In the genomic region with DNA sequence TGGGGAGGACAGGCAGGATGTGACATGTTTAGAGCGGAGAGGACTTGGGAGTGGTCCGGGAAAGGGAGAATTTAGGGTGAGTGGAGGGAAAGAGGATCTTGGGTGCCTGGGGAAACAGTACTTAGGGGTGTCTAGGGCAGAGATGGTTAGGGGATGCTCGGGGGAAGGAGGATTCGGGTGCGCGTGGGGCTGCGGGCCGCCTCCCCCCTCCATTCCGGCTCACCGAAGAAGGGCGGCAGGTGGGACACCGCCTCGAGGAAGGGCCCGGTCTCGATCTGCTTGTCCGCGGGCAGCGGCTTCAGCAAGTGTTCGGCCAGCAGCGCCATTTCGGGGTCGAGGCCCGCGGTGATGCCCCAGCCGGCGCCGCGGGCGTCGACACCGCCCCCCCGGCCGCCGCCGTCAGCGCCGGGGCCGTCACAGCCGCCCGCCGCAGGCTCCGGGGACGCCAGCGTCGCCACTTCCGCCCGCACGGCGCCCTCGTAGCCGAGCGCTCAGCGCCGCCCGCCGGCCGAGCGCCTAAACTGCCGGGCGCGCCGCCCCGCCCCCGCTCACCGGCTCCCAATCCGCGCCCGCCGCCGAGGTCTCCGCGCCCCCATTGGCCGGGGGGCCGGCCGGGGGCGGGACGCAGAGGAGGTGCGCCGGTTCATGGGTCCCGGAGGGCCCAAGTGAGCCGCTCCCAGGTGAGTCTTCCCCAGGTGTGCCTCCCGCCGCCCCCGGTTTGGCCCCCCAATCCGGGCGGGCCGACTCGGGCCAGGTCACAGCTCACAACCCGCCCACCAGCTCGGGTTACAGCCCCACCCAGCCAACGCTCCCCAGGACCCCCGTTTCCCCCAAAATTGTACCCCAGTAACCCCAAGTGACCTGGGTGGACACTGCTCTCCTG, we compare ENCODE assay signal across 8 cellular contexts. TPM values are rescaled to one million over a fixed set of nuclear protein-coding genes. Genes with fewer than 3 reads are reported as not detected.
DNase-seq lines count a peak whose midpoint lies in the region; ATAC-seq and TF ChIP-seq lines count a peak whose summit lies in the region.

A gene with protein sequence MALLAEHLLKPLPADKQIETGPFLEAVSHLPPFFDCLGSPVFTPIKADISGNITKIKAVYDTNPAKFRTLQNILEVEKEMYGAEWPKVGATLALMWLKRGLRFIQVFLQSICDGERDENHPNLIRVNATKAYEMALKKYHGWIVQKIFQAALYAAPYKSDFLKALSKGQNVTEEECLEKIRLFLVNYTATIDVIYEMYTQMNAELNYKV (minus strand): TSS at position 493 of the 883 bp plus-strand sequence. CDS start 167 bp downstream, at position 326.

- H3K27me3 Mint-ChIP-seq in WTC11 (ENCODE audit: low read depth): peaks cover 17% of the 10 kb centered on the region

- peak within 1 kb of the TSS; percentile 93 for H3K27ac Mint-ChIP-seq in WTC11

- no peaks in the 10 kb centered on the region for H3K36me3 Mint-ChIP-seq in WTC11

- CTCF ChIA-PET in WTC11 (lab: Charles Lee): interaction anchor here (0.6 to 2.9 kb wide), 3 partner anchors 21 to 46 kb away, joined by 3 to 15 read pairs (median 3); no protein-coding TSS in a partner anchor

- peak within 1 kb of the TSS; percentile 94 for H3K4me3 Mint-ChIP-seq in WTC11

- POLR2A ChIA-PET in WTC11 (lab: Charles Lee): no interaction called here

- H3K4me1 Mint-ChIP-seq in WTC11: peaks cover 51% of the 10 kb centered on the region

- peak; percentile 57 for DNase-seq in A172 (ENCODE audit: low spot score)
- peak; percentile 90 for DNase-seq in NCI-H2171 (lab: John Stamatoyannopoulos, UW)
- peak; percentile 87 for DNase-seq in WTC11 (ENCODE audit: low spot score)
- peak; percentile 62 to 79 for DNase-seq in cardiac fibroblast (ENCODE audit: low read depth in 2 of 2)
- DNase-seq in inferior parietal cortex (ENCODE audit: extremely low spot score): peak; percentile 77
- peak; percentile 76 to 78 for DNase-seq in stimulated activated CD4-positive, alpha-beta T cell treated with anti-CD3 and anti-CD28 coated beads, Interleukin-12 subunit alpha, Interleukin-12 subunit beta, amount 100 ng/mL, for 24 hours (ENCODE audit: low read depth in 2 of 2)

- peak; percentile 84 for ATAC-seq in GM18519 (IDR thresholded peaks at IDR 0.05; ENCODE audit: low FRiP score, unreplicated experiment)
- peak; percentile 86 for ATAC-seq in HG03064 (IDR thresholded peaks at IDR 0.05; ENCODE audit: low read depth, unreplicated experiment)
- ATAC-seq in WTC11: peak; percentile 93

- no peaks in the 10 kb centered on the region for H3K9me3 Mint-ChIP-seq in WTC11

- TF ChIP-seq CTCF in WTC11 (IDR thresholded peaks at IDR 0.05): no peak
- TF ChIP-seq CTCF in cardiac fibroblast (IDR thresholded peaks at IDR 0.05; ENCODE audit: low read depth, low read length): no peak

- peak within 1 kb of the TSS; percentile 79 to 88 for H3K4me3 ChIP-seq in cardiac fibroblast (replicated peaks in 1 of 2; ENCODE audit: low read depth in 2 of 2, low read length in 2 of 2)

TF ChIP-seq in WTC11, 78 proteins besides CTCF, POLR2A, EP300 and RAD21:
- TF ChIP-seq SOX15 (CRISPR knock-in tag; IDR thresholded peaks at IDR 0.05): no peak
- TF ChIP-seq, protein P1, sequence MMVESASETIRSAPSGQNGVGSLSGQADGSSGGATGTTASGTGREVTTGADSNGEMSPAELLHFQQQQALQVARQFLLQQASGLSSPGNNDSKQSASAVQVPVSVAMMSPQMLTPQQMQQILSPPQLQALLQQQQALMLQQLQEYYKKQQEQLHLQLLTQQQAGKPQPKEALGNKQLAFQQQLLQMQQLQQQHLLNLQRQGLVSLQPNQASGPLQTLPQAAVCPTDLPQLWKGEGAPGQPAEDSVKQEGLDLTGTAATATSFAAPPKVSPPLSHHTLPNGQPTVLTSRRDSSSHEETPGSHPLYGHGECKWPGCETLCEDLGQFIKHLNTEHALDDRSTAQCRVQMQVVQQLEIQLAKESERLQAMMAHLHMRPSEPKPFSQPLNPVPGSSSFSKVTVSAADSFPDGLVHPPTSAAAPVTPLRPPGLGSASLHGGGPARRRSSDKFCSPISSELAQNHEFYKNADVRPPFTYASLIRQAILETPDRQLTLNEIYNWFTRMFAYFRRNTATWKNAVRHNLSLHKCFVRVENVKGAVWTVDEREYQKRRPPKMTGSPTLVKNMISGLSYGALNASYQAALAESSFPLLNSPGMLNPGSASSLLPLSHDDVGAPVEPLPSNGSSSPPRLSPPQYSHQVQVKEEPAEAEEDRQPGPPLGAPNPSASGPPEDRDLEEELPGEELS (CRISPR knock-in tag; IDR thresholded peaks at IDR 0.05): peak; percentile 24; the same call in 1 of the 2 replicates
- no peak for TF ChIP-seq GRHL2 (CRISPR knock-in tag; IDR thresholded peaks at IDR 0.05; ENCODE audit: insufficient replicate concordance, severe bottlenecking)
- TF ChIP-seq CREM (CRISPR knock-in tag; IDR thresholded peaks at IDR 0.05): 0 out of 2 replicates have a peak, but pooled peaks have one; percentile 41
- TF ChIP-seq, protein P2, sequence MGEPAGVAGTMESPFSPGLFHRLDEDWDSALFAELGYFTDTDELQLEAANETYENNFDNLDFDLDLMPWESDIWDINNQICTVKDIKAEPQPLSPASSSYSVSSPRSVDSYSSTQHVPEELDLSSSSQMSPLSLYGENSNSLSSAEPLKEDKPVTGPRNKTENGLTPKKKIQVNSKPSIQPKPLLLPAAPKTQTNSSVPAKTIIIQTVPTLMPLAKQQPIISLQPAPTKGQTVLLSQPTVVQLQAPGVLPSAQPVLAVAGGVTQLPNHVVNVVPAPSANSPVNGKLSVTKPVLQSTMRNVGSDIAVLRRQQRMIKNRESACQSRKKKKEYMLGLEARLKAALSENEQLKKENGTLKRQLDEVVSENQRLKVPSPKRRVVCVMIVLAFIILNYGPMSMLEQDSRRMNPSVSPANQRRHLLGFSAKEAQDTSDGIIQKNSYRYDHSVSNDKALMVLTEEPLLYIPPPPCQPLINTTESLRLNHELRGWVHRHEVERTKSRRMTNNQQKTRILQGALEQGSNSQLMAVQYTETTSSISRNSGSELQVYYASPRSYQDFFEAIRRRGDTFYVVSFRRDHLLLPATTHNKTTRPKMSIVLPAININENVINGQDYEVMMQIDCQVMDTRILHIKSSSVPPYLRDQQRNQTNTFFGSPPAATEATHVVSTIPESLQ (CRISPR knock-in tag; IDR thresholded peaks at IDR 0.05): no peak
- TF ChIP-seq ZNF121 (CRISPR knock-in tag; IDR thresholded peaks at IDR 0.05): no peak
- no peak for TF ChIP-seq RORB (CRISPR knock-in tag; IDR thresholded peaks at IDR 0.05)
- TF ChIP-seq, protein P3, sequence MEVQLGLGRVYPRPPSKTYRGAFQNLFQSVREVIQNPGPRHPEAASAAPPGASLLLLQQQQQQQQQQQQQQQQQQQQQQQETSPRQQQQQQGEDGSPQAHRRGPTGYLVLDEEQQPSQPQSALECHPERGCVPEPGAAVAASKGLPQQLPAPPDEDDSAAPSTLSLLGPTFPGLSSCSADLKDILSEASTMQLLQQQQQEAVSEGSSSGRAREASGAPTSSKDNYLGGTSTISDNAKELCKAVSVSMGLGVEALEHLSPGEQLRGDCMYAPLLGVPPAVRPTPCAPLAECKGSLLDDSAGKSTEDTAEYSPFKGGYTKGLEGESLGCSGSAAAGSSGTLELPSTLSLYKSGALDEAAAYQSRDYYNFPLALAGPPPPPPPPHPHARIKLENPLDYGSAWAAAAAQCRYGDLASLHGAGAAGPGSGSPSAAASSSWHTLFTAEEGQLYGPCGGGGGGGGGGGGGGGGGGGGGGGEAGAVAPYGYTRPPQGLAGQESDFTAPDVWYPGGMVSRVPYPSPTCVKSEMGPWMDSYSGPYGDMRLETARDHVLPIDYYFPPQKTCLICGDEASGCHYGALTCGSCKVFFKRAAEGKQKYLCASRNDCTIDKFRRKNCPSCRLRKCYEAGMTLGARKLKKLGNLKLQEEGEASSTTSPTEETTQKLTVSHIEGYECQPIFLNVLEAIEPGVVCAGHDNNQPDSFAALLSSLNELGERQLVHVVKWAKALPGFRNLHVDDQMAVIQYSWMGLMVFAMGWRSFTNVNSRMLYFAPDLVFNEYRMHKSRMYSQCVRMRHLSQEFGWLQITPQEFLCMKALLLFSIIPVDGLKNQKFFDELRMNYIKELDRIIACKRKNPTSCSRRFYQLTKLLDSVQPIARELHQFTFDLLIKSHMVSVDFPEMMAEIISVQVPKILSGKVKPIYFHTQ (CRISPR knock-in tag; IDR thresholded peaks at IDR 0.05): no peak
- TF ChIP-seq, protein P4, sequence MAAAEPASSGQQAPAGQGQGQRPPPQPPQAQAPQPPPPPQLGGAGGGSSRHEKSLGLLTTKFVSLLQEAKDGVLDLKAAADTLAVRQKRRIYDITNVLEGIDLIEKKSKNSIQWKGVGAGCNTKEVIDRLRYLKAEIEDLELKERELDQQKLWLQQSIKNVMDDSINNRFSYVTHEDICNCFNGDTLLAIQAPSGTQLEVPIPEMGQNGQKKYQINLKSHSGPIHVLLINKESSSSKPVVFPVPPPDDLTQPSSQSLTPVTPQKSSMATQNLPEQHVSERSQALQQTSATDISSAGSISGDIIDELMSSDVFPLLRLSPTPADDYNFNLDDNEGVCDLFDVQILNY (CRISPR knock-in tag; IDR thresholded peaks at IDR 0.05): 0 out of 2 replicates have a peak, but pooled peaks have one; percentile 45
- no peak for TF ChIP-seq ZNF263 (CRISPR knock-in tag; IDR thresholded peaks at IDR 0.05; ENCODE audit: low read depth)
- TF ChIP-seq, protein P5, sequence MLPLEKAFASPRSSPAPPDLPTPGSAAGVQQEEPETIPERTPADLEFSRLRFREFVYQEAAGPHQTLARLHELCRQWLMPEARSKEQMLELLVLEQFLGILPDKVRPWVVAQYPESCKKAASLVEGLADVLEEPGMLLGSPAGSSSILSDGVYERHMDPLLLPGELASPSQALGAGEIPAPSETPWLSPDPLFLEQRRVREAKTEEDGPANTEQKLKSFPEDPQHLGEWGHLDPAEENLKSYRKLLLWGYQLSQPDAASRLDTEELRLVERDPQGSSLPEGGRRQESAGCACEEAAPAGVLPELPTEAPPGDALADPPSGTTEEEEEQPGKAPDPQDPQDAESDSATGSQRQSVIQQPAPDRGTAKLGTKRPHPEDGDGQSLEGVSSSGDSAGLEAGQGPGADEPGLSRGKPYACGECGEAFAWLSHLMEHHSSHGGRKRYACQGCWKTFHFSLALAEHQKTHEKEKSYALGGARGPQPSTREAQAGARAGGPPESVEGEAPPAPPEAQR (CRISPR knock-in tag; IDR thresholded peaks at IDR 0.05): no peak
- TF ChIP-seq OVOL2 (CRISPR knock-in tag; IDR thresholded peaks at IDR 0.05; ENCODE audit: borderline replicate concordance): no peak
- peak; percentile 79; the same call in 1 of the 2 replicates for TF ChIP-seq ZNF232 (CRISPR knock-in tag; IDR thresholded peaks at IDR 0.05)
- peak; percentile 83 for TF ChIP-seq NFYB (CRISPR knock-in tag; conservative IDR thresholded peaks at IDR 0.05; ENCODE audit: low read depth)
- no peak for TF ChIP-seq EMX1 (CRISPR knock-in tag; IDR thresholded peaks at IDR 0.05)
- peak; percentile 96 for TF ChIP-seq SP1 (CRISPR knock-in tag; conservative IDR thresholded peaks at IDR 0.05)

RNA-seq across cellular contexts. Expression of the gene that starts here (rescaled TPM):
- 37.9 and 39.1 TPM in 2 replicates for total RNA-seq in A172 (2014; rRNA removed; shearing (Covaris generic))
- total RNA-seq in WTC11 (2021): 21.6 to 25.8 TPM (median 22.8 TPM) in 3 replicates

Comparison
In these comparisons a context has a peak if more than half of its experiments do, and no peak if none do; other contexts are left out.
1. Peak in every context shown above with its lines: DNase-seq, ATAC-seq and H3K4me3 ChIP-seq.